ENCODE assay signal across 8 cellular contexts in the genomic region with DNA sequence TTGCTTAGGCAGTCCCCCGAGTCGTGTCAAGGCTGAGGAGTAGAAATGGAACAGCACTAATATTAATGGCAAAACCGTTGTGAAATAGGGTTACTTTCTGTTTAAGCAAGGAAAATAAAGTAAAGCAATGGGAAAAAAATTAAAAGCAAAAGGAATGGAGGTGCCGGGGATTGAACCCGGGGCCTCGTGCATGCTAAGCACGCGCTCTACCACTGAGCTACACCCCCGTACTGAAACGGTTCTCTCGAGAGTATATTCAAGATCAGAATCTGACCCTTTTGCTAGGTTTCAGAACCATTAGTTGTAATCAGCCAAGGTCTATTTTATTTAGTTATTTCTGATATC.
DNase-seq lines count a peak whose midpoint lies in the region; ATAC-seq, FAIRE-seq and TF ChIP-seq lines count a peak whose summit lies in the region.

No MANE protein-coding gene starts in this region.

- peak overlapping the region; percentile 72 to 75 for H3K9ac ChIP-seq in mucosa of rectum (ENCODE audit: low read depth in 1 of 2, low read length in 2 of 2)

- peak; percentile 78 for FAIRE-seq in GM19239 (lab: Jason Lieb, UNC)

- peak; percentile 52 for ATAC-seq in HG03520 (IDR thresholded peaks at IDR 0.05; ENCODE audit: unreplicated experiment)

- no peak for TF ChIP-seq CTCF in AG10803 (conservative IDR thresholded peaks at IDR 0.05; ENCODE audit: low read length)

- H3K4me3 ChIP-seq in AG10803 (ENCODE audit: low read length) (peak overlapping the region; percentile 84), mucosa of rectum (ENCODE audit: low read length in 2 of 2) (peak overlapping the region; percentile 93 to 95)

- H3K27me3 ChIP-seq in mucosa of rectum (ENCODE audit: control insufficient read depth in 2 of 2, insufficient read depth in 2 of 2, low read length in 2 of 2): peaks cover under 1 to 10% of the 10 kb centered on the region in 2 donors

- no peaks in the 10 kb centered on the region for H3K36me3 ChIP-seq in mucosa of rectum (ENCODE audit: control insufficient read depth in 2 of 2, insufficient read depth in 2 of 2, low read length in 2 of 2)

- H3K4me1 ChIP-seq in mucosa of rectum (ENCODE audit: control insufficient read depth in 2 of 2, insufficient read depth in 2 of 2, low read length in 2 of 2): peaks cover 5 to 14% of the 10 kb centered on the region in 2 donors

- no peaks in the 10 kb centered on the region for H3K9me3 ChIP-seq in mucosa of rectum (ENCODE audit: control insufficient read depth in 2 of 2, low read length in 2 of 2)

- DNase-seq in AG10803 (ENCODE audit: low read depth) (no peak), GM19239 (ENCODE audit: insufficient read length, low spot score) (no peak), NOMO-1 treated with DMSO at 0.1 percent for 48 hours (lab: John Stamatoyannopoulos, UW; ENCODE audit: unreplicated experiment) (peak; percentile 62), epithelial cell of prostate (ENCODE audit: low read depth, low spot score) (no peak)
- DNase-seq in activated CD8-positive, alpha-beta memory T cell treated with anti-CD3 and anti-CD28 coated beads, Interleukin-2, amount 50 U/mL, for 24 hours (ENCODE audit: extremely low read depth): peak; percentile 35
- peak; percentile 34 for DNase-seq in stimulated activated CD8-positive, alpha-beta memory T cell treated with anti-CD3 and anti-CD28 coated beads, Interleukin-7, amount 100 ng/mL, for 24 hours (ENCODE audit: low read depth)

- H3K27ac ChIP-seq in epithelial cell of prostate (peak overlapping the region; percentile 67), mucosa of rectum (ENCODE audit: low read depth in 2 of 2, low read length in 2 of 2) (peak overlapping the region; percentile 65 to 74)

Comparison
In these comparisons a context has a peak if more than half of its experiments do, and no peak if none do; other contexts are left out.
1. DNase-seq: peak in NOMO-1 treated with DMSO at 0.1 percent for 48 hours (single experiment), activated CD8-positive, alpha-beta memory T cell treated with anti-CD3 and anti-CD28 coated beads, Interleukin-2, amount 50 U/mL, for 24 hours (single experiment) and stimulated activated CD8-positive, alpha-beta memory T cell treated with anti-CD3 and anti-CD28 coated beads, Interleukin-7, amount 100 ng/mL, for 24 hours (single experiment); none in AG10803 (single experiment), GM19239 (single experiment) and epithelial cell of prostate (single experiment).